In genomic region chr14:64942531-64943111, GRCh38 we compare ENCODE assay signal across 10 cellular contexts. TPM values are rescaled to one million over a fixed set of nuclear protein-coding genes. Genes with fewer than 3 reads are reported as not detected.
DNase-seq lines count a peak whose midpoint lies in the region; ATAC-seq and TF ChIP-seq lines count a peak whose summit lies in the region.
"Had no signal": no experiment of that assay in that cellular context is flagged by ENCODE, and none has a peak within 500 bp of the region (broad histone marks: within the 10 kb centered on the region; RNA-seq: fewer than 3 reads in every experiment).

Gene GPX2, minus strand, starts transcription at chr14:64942745. Its CDS starts 19 bp downstream, at chr14:64942726.

- DNase-seq in CD4-positive, alpha-beta T cell, result no peak
- DNase-seq in NCI-H1105 treated with DMSO at 0.1 percent for 48 hours (lab: John Stamatoyannopoulos, UW), result peak; percentile 77
- peak; percentile 90 for DNase-seq in SW480 (ENCODE audit: low spot score)
- peak; percentile 87 to 94 (median 93) for DNase-seq in right lobe of liver
- no peak for DNase-seq in hippocampal formation (lab: John Stamatoyannopoulos, UW)
- DNase-seq in D341Med (ENCODE audit: low spot score), result no peak
- no peak for DNase-seq in H4 (ENCODE audit: low spot score)

- peak within 1 kb of the TSS; percentile 74 for H3K27ac Mint-ChIP-seq in CD4-positive, alpha-beta T cell
- H3K27ac Mint-ChIP-seq: nephron had no signal

- no peaks in the 10 kb centered on the region for H3K9me3 ChIP-seq in CD4-positive, alpha-beta T cell (ENCODE audit: control insufficient read depth, low read length)
- no peaks in the 10 kb centered on the region for H3K9me3 ChIP-seq in right lobe of liver

- TF ChIP-seq CTCF in CD4-positive, alpha-beta T cell (IDR thresholded peaks at IDR 0.05), result no peak
- no peak for TF ChIP-seq CTCF in right lobe of liver (IDR thresholded peaks at IDR 0.05)

- H3K4me3 ChIP-seq in right lobe of liver, result peak within 1 kb of the TSS; percentile 34 to 89 (median 58)

- 52% methylated on average over 10 of the region's 13 CpGs for WGBS in right lobe of liver (ENCODE audit: insufficient coverage, low coverage, low lambda C conversion rate, missing lambda C conversion rate)

- H3K36me3 ChIP-seq in right lobe of liver, result peaks cover 0 to 25% (median 0%) of the 10 kb centered on the region in 4 donors

- peaks cover 0 to 61% (median 18%) of the 10 kb centered on the region in 4 donors for H3K4me1 ChIP-seq in right lobe of liver

- H3K4me3 Mint-ChIP-seq in CD4-positive, alpha-beta T cell, result no peak within 1 kb of the TSS
- H3K4me3 Mint-ChIP-seq: nephron had no signal

- H3K36me3 Mint-ChIP-seq in CD4-positive, alpha-beta T cell (ENCODE audit: low read depth), result peaks cover 97% of the 10 kb centered on the region

- H3K9me3 Mint-ChIP-seq in CD4-positive, alpha-beta T cell, result no peaks in the 10 kb centered on the region
- H3K9me3 Mint-ChIP-seq: nephron had no signal

- peaks cover 89% of the 10 kb centered on the region for H3K4me1 Mint-ChIP-seq in CD4-positive, alpha-beta T cell (ENCODE audit: low read depth)

- ATAC-seq in CD4-positive, alpha-beta T cell (ENCODE audit: poor library complexity), result no peak
- ATAC-seq in right lobe of liver (peak; percentile 77 to 88 (median 80)), GM18519 (IDR thresholded peaks at IDR 0.05; ENCODE audit: low FRiP score, unreplicated experiment) (no peak)

- no peaks in the 10 kb centered on the region for H3K27me3 Mint-ChIP-seq in CD4-positive, alpha-beta T cell

- H3K27ac ChIP-seq in CD4-positive, alpha-beta T cell (ENCODE audit: low read depth, low read length), result no peak within 1 kb of the TSS
- H3K27ac ChIP-seq in right lobe of liver, result peak within 1 kb of the TSS; percentile 26 to 63 (median 32)

- CTCF ChIA-PET in CD4-positive, alpha-beta T cell (lab: Charles Lee), result no interaction called here

- intact Hi-C loops in CD4-positive, alpha-beta T cell (cut with DNase I, micrococcal nuclease), result no loop called here
- intact Hi-C loops in right lobe of liver (cut with DNase I), result no loop called here

- POLR2A ChIA-PET in CD4-positive, alpha-beta T cell (lab: Charles Lee), result interaction anchor here (1.0 to 1.7 kb wide), 3 partner anchors 14 to 28 kb away, joined by 3 to 5 read pairs (median 3); partner anchors contain the start of gene CHURC1

- TF ChIP-seq POLR2A in right lobe of liver (IDR thresholded peaks at IDR 0.05), result peak; percentile 65

- H3K27me3 ChIP-seq in CD4-positive, alpha-beta T cell (ENCODE audit: control insufficient read depth, insufficient read depth, low read length), result no peaks in the 10 kb centered on the region
- no peaks in the 10 kb centered on the region for H3K27me3 ChIP-seq in right lobe of liver

RNA-seq across cellular contexts. Expression of gene GPX2, which starts in this region (rescaled TPM):
- total RNA-seq in CD4-positive, alpha-beta T cell, result not detected
- 1,000 to 10,000 TPM in 1 of 6 experiments, 100 to 1,000 TPM in 5; 248 to 1,113 (median 341) TPM for total RNA-seq in right lobe of liver
- not detected in 2 replicates for total RNA-seq in H4 (2014; rRNA removed; shearing (Covaris generic))
- total RNA-seq: RPMI7951 had no signal

Comparison
In these comparisons a context has a peak if more than half of its experiments do, and no peak if none do; other contexts are left out.
1. RNA of gene GPX2 (total RNA-seq): 248 to 1,113 TPM in right lobe of liver; not detected in CD4-positive, alpha-beta T cell and not detected in H4; every median in the first group is over 100 times any median in the second.
2. ATAC-seq: peak in right lobe of liver (4 of 4); none in CD4-positive, alpha-beta T cell (single experiment) and GM18519 (single experiment).
3. DNase-seq: peak in NCI-H1105 treated with DMSO at 0.1 percent for 48 hours (single experiment), SW480 (single experiment) and right lobe of liver (3 of 3); none in CD4-positive, alpha-beta T cell (0 of 10), hippocampal formation (0 of 2), D341Med (single experiment) and H4 (single experiment).